1 cellular context compared by ENCODE assay signal in the genomic region with DNA sequence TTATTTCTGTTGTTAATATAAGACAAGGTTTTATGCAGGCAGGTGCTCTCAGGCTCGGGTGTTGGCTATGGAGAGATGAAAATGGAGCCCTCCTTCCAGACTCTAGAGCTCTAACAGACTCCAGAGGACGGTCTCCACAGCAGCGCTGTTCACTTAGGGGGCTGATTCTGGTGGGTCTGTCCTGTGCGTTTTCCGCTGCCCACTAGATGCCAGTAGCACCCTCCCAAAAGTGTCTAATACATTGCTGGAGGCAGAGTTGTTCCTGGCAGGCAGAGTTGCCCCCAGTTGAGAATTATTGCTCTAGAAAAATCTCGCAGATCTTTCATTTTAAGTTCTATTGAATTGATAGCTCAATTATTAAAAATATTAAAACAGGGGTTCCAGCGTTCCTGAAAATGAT.
TF ChIP-seq lines count a peak whose summit lies in the region.

No MANE protein-coding gene starts in this region.

TF ChIP-seq in H1, 55 proteins besides CTCF, POLR2A, EP300 and RAD21:
- TF ChIP-seq CBX5 (IDR thresholded peaks at IDR 0.05; ENCODE audit: low read depth, low read length) (no peak), JUND (IDR thresholded peaks at IDR 0.05; ENCODE audit: low read length) (no peak), KDM4A (IDR thresholded peaks at IDR 0.05; ENCODE audit: low read depth, low read length, severe bottlenecking) (no peak), MAFK (IDR thresholded peaks at IDR 0.05; ENCODE audit: low read depth, low read length) (no peak), CHD1 (IDR thresholded peaks at IDR 0.05; ENCODE audit: low read depth, low read length) (no peak), CEBPB (IDR thresholded peaks at IDR 0.05; ENCODE audit: low read depth, low read length) (no peak), KDM1A (IDR thresholded peaks at IDR 0.05; ENCODE audit: borderline replicate concordance, low read length) (no peak), CTBP2 (IDR thresholded peaks at IDR 0.05; ENCODE audit: borderline replicate concordance, insufficient read depth, insufficient read length, low read length) (no peak), BCL11A (IDR thresholded peaks at IDR 0.05; ENCODE audit: low read depth in 2 of 2, low read length in 2 of 2) (no peak)
